1 cellular context compared by ENCODE assay signal in genomic region chr19:18731562-18732008, GRCh38.
TF ChIP-seq lines count a peak whose summit lies in the region.

No MANE protein-coding gene starts in this region.

TF ChIP-seq in HepG2, 621 proteins besides CTCF, POLR2A, EP300 and RAD21 (continued from another document and continues in another):
- TF ChIP-seq ZNF646 (CRISPR knock-in tag; IDR thresholded peaks at IDR 0.05), result no peak; the same call in 1 of the 2 replicates
- no peak for TF ChIP-seq CREM (IDR thresholded peaks at IDR 0.05)
- no peak for TF ChIP-seq CREM (CRISPR knock-in tag; IDR thresholded peaks at IDR 0.05)
- TF ChIP-seq RFXANK (CRISPR knock-in tag; IDR thresholded peaks at IDR 0.05), result no peak
- TF ChIP-seq FOXJ3 (CRISPR knock-in tag; IDR thresholded peaks at IDR 0.05; ENCODE audit: borderline replicate concordance), result no peak
- TF ChIP-seq MXD1 (CRISPR knock-in tag; IDR thresholded peaks at IDR 0.05), result no peak
- no peak for TF ChIP-seq ZNF747 (CRISPR knock-in tag; IDR thresholded peaks at IDR 0.05; ENCODE audit: borderline replicate concordance)
- no peak for TF ChIP-seq ZBTB8A (CRISPR knock-in tag; IDR thresholded peaks at IDR 0.05; ENCODE audit: borderline replicate concordance, low read depth)
- TF ChIP-seq BHLHE40 (IDR thresholded peaks at IDR 0.05; ENCODE audit: low read length), result no peak
- peak; percentile 73; the same call in 1 of the 2 replicates for TF ChIP-seq TFDP1 (CRISPR knock-in tag; IDR thresholded peaks at IDR 0.05; ENCODE audit: borderline replicate concordance)
- no peak for TF ChIP-seq SNAI1 (CRISPR knock-in tag; IDR thresholded peaks at IDR 0.05; ENCODE audit: borderline replicate concordance)
- no peak for TF ChIP-seq RNF219 (CRISPR knock-in tag; IDR thresholded peaks at IDR 0.05)
- no peak for TF ChIP-seq SMYD3 (CRISPR knock-in tag; IDR thresholded peaks at IDR 0.05)
- TF ChIP-seq TAF15 (IDR thresholded peaks at IDR 0.05; ENCODE audit: low read depth, low read length, poor library complexity, severe bottlenecking), result no peak
- no peak for TF ChIP-seq GLMP (CRISPR knock-in tag; IDR thresholded peaks at IDR 0.05; ENCODE audit: borderline replicate concordance)
- no peak for TF ChIP-seq MTF2 (CRISPR knock-in tag; IDR thresholded peaks at IDR 0.05; ENCODE audit: borderline replicate concordance)
- peak; percentile 8 for TF ChIP-seq YY1 (IDR thresholded peaks at IDR 0.05; ENCODE audit: insufficient read depth, insufficient replicate concordance, low read depth, low read length)
- TF ChIP-seq ZNF414 (CRISPR knock-in tag; IDR thresholded peaks at IDR 0.05), result no peak
- 0 out of 2 replicates have a peak, but pooled peaks have one; percentile 22 for TF ChIP-seq ZNF224 (CRISPR knock-in tag; IDR thresholded peaks at IDR 0.05)
- TF ChIP-seq ZNF556 (CRISPR knock-in tag; IDR thresholded peaks at IDR 0.05; ENCODE audit: borderline replicate concordance), result 0 out of 2 replicates have a peak, but pooled peaks have one; percentile 51
- no peak for TF ChIP-seq NR2F1 (CRISPR knock-in tag; IDR thresholded peaks at IDR 0.05)
- no peak for TF ChIP-seq PAF1 (CRISPR knock-in tag; IDR thresholded peaks at IDR 0.05)
- no peak for TF ChIP-seq SP140L (CRISPR knock-in tag; IDR thresholded peaks at IDR 0.05; ENCODE audit: borderline replicate concordance)
- TF ChIP-seq HOXA5 (CRISPR knock-in tag; IDR thresholded peaks at IDR 0.05), result no peak
- TF ChIP-seq ZNF503 (CRISPR knock-in tag; IDR thresholded peaks at IDR 0.05), result 0 out of 2 replicates have a peak, but pooled peaks have one; percentile 33
- TF ChIP-seq ZNF232 (CRISPR knock-in tag; IDR thresholded peaks at IDR 0.05; ENCODE audit: borderline replicate concordance), result peak; percentile 55; the same call in 1 of the 2 replicates
- TF ChIP-seq TOE1 (CRISPR knock-in tag; IDR thresholded peaks at IDR 0.05), result no peak
- TF ChIP-seq ZNF12 (CRISPR knock-in tag; IDR thresholded peaks at IDR 0.05), result no peak
- no peak for TF ChIP-seq ZNF335 (CRISPR knock-in tag; IDR thresholded peaks at IDR 0.05)
- TF ChIP-seq E2F2 (CRISPR knock-in tag; IDR thresholded peaks at IDR 0.05; ENCODE audit: borderline replicate concordance), result no peak
- TF ChIP-seq U2AF1 (optimal IDR thresholded peaks at IDR 0.05; ENCODE audit: low read depth, low read length), result no peak
- TF ChIP-seq ZNF605 (CRISPR knock-in tag; IDR thresholded peaks at IDR 0.05), result peak; percentile 86
- TF ChIP-seq DMTF1 (CRISPR knock-in tag; IDR thresholded peaks at IDR 0.05), result no peak
- no peak for TF ChIP-seq ELF4 (CRISPR knock-in tag; IDR thresholded peaks at IDR 0.05; ENCODE audit: borderline replicate concordance)
- no peak for TF ChIP-seq ATRX (CRISPR knock-in tag; IDR thresholded peaks at IDR 0.05; ENCODE audit: borderline replicate concordance)
- TF ChIP-seq ZNF674 (CRISPR knock-in tag; IDR thresholded peaks at IDR 0.05; ENCODE audit: low read depth), result no peak
- peak; percentile 78 for TF ChIP-seq RXRB (CRISPR knock-in tag; IDR thresholded peaks at IDR 0.05; ENCODE audit: borderline replicate concordance)
- TF ChIP-seq MXD3 (CRISPR knock-in tag; IDR thresholded peaks at IDR 0.05), result no peak
- no peak for TF ChIP-seq UBTF (CRISPR knock-in tag; IDR thresholded peaks at IDR 0.05)
- TF ChIP-seq NR1H2 (CRISPR knock-in tag; IDR thresholded peaks at IDR 0.05; ENCODE audit: borderline replicate concordance, low read depth), result no peak
